In the genomic region with DNA sequence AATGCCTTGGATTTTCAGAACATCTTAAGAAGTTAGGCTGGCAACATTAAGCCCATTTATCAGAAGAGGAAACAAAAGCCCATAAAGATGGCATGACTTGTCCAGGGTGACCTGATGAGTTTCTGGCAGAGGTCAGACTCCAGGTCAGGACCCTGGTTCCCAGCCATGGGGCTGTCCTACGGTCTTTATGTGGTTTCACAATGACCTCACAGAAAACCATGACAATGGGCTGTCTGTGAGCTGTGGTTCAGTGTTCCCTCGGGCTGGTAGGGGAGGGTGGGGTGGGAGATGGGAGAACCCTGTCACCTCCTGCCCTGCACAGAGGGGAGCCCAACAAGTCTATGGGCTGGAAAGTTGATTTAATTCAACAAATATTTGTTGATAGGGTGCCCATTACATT, we compare ENCODE assay signal across 29 cellular contexts.
DNase-seq lines count a peak whose midpoint lies in the region; ATAC-seq, FAIRE-seq and TF ChIP-seq lines count a peak whose summit lies in the region.
"Had no signal": no experiment of that assay in that cellular context is flagged by ENCODE, and none has a peak within 500 bp of the region (broad histone marks: within the 10 kb centered on the region; RNA-seq: fewer than 3 reads in every experiment).

No MANE protein-coding gene starts in this region.

- FAIRE-seq in small intestine (lab: Jason Lieb, UNC), result no peak
- FAIRE-seq: GM19239, TTC549 had no signal

- TF ChIP-seq CTCF in neural crest cell (conservative IDR thresholded peaks at IDR 0.05), result no peak
- no peak for TF ChIP-seq CTCF in Caco-2 (IDR thresholded peaks at IDR 0.05; ENCODE audit: insufficient read depth in 1 of 2, low read depth in 1 of 2, low read length in 1 of 2, severe bottlenecking in 1 of 2, unreplicated experiment in 1 of 2)

- intact Hi-C loops in head of caudate nucleus (cut with DNase I) (loop anchor here (10.0 kb wide), 1 partner anchor 100 kb away; a partner anchor contains a TSS), Caco-2 (cut with micrococcal nuclease; ENCODE audit: unreplicated experiment) (loop anchor here (1.0 kb wide), 1 partner anchor 103 kb away; no protein-coding TSS in a partner anchor)

- POLR2A ChIA-PET in Caco-2 (lab: Charles Lee), result no interaction called here

- no peaks in the 10 kb centered on the region for H3K9me3 Mint-ChIP-seq in activated naive CD8-positive, alpha-beta T cell treated with anti-CD3 and anti-CD28 coated beads, Interleukin-2, amount 50 U/mL, for 24 hours
- H3K9me3 Mint-ChIP-seq in activated naive CD8-positive, alpha-beta T cell treated with anti-CD3 and anti-CD28 coated beads for 36 hours, result no peaks in the 10 kb centered on the region
- no peaks in the 10 kb centered on the region for H3K9me3 Mint-ChIP-seq in neural crest cell
- no peaks in the 10 kb centered on the region for H3K9me3 Mint-ChIP-seq in Caco-2 (ENCODE audit: unreplicated experiment)
- H3K9me3 Mint-ChIP-seq: immature natural killer cell had no signal

- no peaks in the 10 kb centered on the region for H3K27me3 Mint-ChIP-seq in activated naive CD8-positive, alpha-beta T cell treated with anti-CD3 and anti-CD28 coated beads, Interleukin-2, amount 50 U/mL, for 24 hours
- no peaks in the 10 kb centered on the region for H3K27me3 Mint-ChIP-seq in activated naive CD8-positive, alpha-beta T cell treated with anti-CD3 and anti-CD28 coated beads for 36 hours
- H3K27me3 Mint-ChIP-seq in neural crest cell (ENCODE audit: low read depth) (no peaks in the 10 kb centered on the region), Caco-2 (ENCODE audit: insufficient read depth, unreplicated experiment) (peaks cover 7% of the 10 kb centered on the region)
- H3K27me3 Mint-ChIP-seq: activated CD8-positive, alpha-beta memory T cell treated with anti-CD3 and anti-CD28 coated beads, Interleukin-2, amount 10 ng/mL, durations not matched to agents 7 days and 5 days; T-helper 17 cell had no signal

- DNase-seq in activated naive CD8-positive, alpha-beta T cell treated with anti-CD3 and anti-CD28 coated beads, Interleukin-2, amount 50 U/mL, for 24 hours, result no peak
- DNase-seq in activated naive CD8-positive, alpha-beta T cell treated with anti-CD3 and anti-CD28 coated beads for 36 hours, result no peak
- DNase-seq in head of caudate nucleus, result peak in 41 of 42 donors; percentile 17 to 87 (median 65)
- peak; percentile 32 for DNase-seq in neural crest cell (ENCODE audit: low read depth, low spot score)
- DNase-seq in activated T-cell treated with anti-CD3 and anti-CD28 coated beads for 4 hours, result no peak
- DNase-seq in Caco-2, result no peak
- DNase-seq in RPMI8226, result no peak
- DNase-seq in small intestine, result no peak
- DNase-seq: activated CD8-positive, alpha-beta memory T cell treated with anti-CD3 and anti-CD28 coated beads, Interleukin-2, amount 10 ng/mL, durations not matched to agents 7 days and 5 days; activated gamma-delta T cell treated with Interleukin-2 at 50 U/mL for 16 hours; cerebellar nuclear complex; DMS79 treated with DMSO at 0.1 percent for 48 hours; GF-D8; mammary epithelial cell; NCI-H187; NCI-H2171; stimulated activated CD4-positive, alpha-beta T cell treated with anti-CD3 and anti-CD28 coated beads, Interleukin-12 subunit alpha, Interleukin-12 subunit beta, amount 100 ng/mL, for 4 hours; stimulated activated CD4-positive, alpha-beta T cell treated with anti-CD3 and anti-CD28 coated beads, Interleukin-2, amount 100 ng/mL, for 48 hours; stomach; T-helper 17 cell had no signal

- CTCF ChIA-PET in Caco-2 (lab: Charles Lee), result interaction anchor here (2.3 kb wide), 1 partner anchor 103 kb away, joined by 15 read pairs; no protein-coding TSS in a partner anchor

- H3K4me1 ChIP-seq in Caco-2, result no peaks in the 10 kb centered on the region
- no peaks in the 10 kb centered on the region for H3K4me1 ChIP-seq in small intestine (ENCODE audit: control insufficient read depth in 2 of 2, insufficient read depth in 1 of 2, low read depth in 1 of 2, low read length in 1 of 2)
- H3K4me1 ChIP-seq: gastroesophageal sphincter, prostate gland, stomach had no signal

- no peaks in the 10 kb centered on the region for H3K4me1 Mint-ChIP-seq in activated naive CD8-positive, alpha-beta T cell treated with anti-CD3 and anti-CD28 coated beads, Interleukin-2, amount 50 U/mL, for 24 hours
- H3K4me1 Mint-ChIP-seq in activated naive CD8-positive, alpha-beta T cell treated with anti-CD3 and anti-CD28 coated beads for 36 hours, result no peaks in the 10 kb centered on the region
- H3K4me1 Mint-ChIP-seq in neural crest cell, result peaks cover 18% of the 10 kb centered on the region
- no peaks in the 10 kb centered on the region for H3K4me1 Mint-ChIP-seq in Caco-2 (ENCODE audit: low read depth, unreplicated experiment)
- H3K4me1 Mint-ChIP-seq: activated CD8-positive, alpha-beta memory T cell treated with anti-CD3 and anti-CD28 coated beads, Interleukin-2, amount 10 ng/mL, durations not matched to agents 7 days and 5 days; brain; immature natural killer cell had no signal

- H3K27me3 ChIP-seq in Caco-2 (replicated peaks; ENCODE audit: control insufficient read depth, insufficient read depth, low read length) (no peaks in the 10 kb centered on the region), small intestine (ENCODE audit: control insufficient read depth in 2 of 2, insufficient read depth in 2 of 2, low read length in 2 of 2) (no peaks in the 10 kb centered on the region)
- H3K27me3 ChIP-seq: gastroesophageal sphincter, stomach had no signal

- 35 to 60% (median 42%) methylated on average over 2 of the region's 2 CpGs for WGBS in small intestine, 3 donors

- no TSS peak for BruUV-seq in Caco-2 (replicated peaks; lab: Mats Ljungman, UMichigan)

- peak; percentile 26 for ATAC-seq in activated naive CD8-positive, alpha-beta T cell treated with anti-CD3 and anti-CD28 coated beads, Interleukin-2, amount 50 U/mL, for 24 hours
- ATAC-seq: gastroesophageal sphincter, sciatic nerve, T-helper 17 cell had no signal

- H3K4me3 Mint-ChIP-seq in activated naive CD8-positive, alpha-beta T cell treated with anti-CD3 and anti-CD28 coated beads, Interleukin-2, amount 50 U/mL, for 24 hours, result no peak overlapping the region
- H3K4me3 Mint-ChIP-seq in activated naive CD8-positive, alpha-beta T cell treated with anti-CD3 and anti-CD28 coated beads for 36 hours, result no peak overlapping the region
- H3K4me3 Mint-ChIP-seq in neural crest cell (no peak overlapping the region), Caco-2 (ENCODE audit: unreplicated experiment) (no peak overlapping the region)
- H3K4me3 Mint-ChIP-seq: activated CD8-positive, alpha-beta memory T cell treated with anti-CD3 and anti-CD28 coated beads, Interleukin-2, amount 10 ng/mL, durations not matched to agents 7 days and 5 days; brain; immature natural killer cell; T-helper 17 cell had no signal

- no peaks in the 10 kb centered on the region for H3K36me3 Mint-ChIP-seq in activated naive CD8-positive, alpha-beta T cell treated with anti-CD3 and anti-CD28 coated beads, Interleukin-2, amount 50 U/mL, for 24 hours (ENCODE audit: low read depth)
- no peaks in the 10 kb centered on the region for H3K36me3 Mint-ChIP-seq in activated naive CD8-positive, alpha-beta T cell treated with anti-CD3 and anti-CD28 coated beads for 36 hours
- no peaks in the 10 kb centered on the region for H3K36me3 Mint-ChIP-seq in neural crest cell (ENCODE audit: low read depth)
- no peaks in the 10 kb centered on the region for H3K36me3 Mint-ChIP-seq in Caco-2 (ENCODE audit: insufficient read depth, unreplicated experiment)
- H3K36me3 Mint-ChIP-seq: activated CD8-positive, alpha-beta memory T cell treated with anti-CD3 and anti-CD28 coated beads, Interleukin-2, amount 10 ng/mL, durations not matched to agents 7 days and 5 days; brain; immature natural killer cell had no signal

- no peak overlapping the region for H3K4me3 ChIP-seq in Caco-2 (ENCODE audit: low read depth, low read length)
- H3K4me3 ChIP-seq in small intestine (ENCODE audit: low read depth in 1 of 2, low read length in 2 of 2), result no peak overlapping the region
- H3K4me3 ChIP-seq: gastroesophageal sphincter, prostate gland, stomach had no signal

- no peak overlapping the region for H3K27ac ChIP-seq in small intestine (ENCODE audit: low read depth in 1 of 2, low read length in 1 of 2)
- H3K27ac ChIP-seq: 22Rv1, C4-2B, gastroesophageal sphincter, prostate gland, stomach had no signal

- H3K9me3 ChIP-seq in Caco-2, result no peaks in the 10 kb centered on the region
- no peaks in the 10 kb centered on the region for H3K9me3 ChIP-seq in small intestine (ENCODE audit: control insufficient read depth, low read depth)
- H3K9me3 ChIP-seq: prostate gland had no signal

- no peak overlapping the region for H3K27ac Mint-ChIP-seq in activated naive CD8-positive, alpha-beta T cell treated with anti-CD3 and anti-CD28 coated beads, Interleukin-2, amount 50 U/mL, for 24 hours
- H3K27ac Mint-ChIP-seq in activated naive CD8-positive, alpha-beta T cell treated with anti-CD3 and anti-CD28 coated beads for 36 hours, result no peak overlapping the region
- H3K27ac Mint-ChIP-seq in neural crest cell (ENCODE audit: unreplicated experiment) (no peak overlapping the region), Caco-2 (ENCODE audit: unreplicated experiment) (no peak overlapping the region)
- H3K27ac Mint-ChIP-seq: activated CD8-positive, alpha-beta memory T cell treated with anti-CD3 and anti-CD28 coated beads, Interleukin-2, amount 10 ng/mL, durations not matched to agents 7 days and 5 days; brain; immature natural killer cell; T-helper 17 cell had no signal

- H3K36me3 ChIP-seq in Caco-2 (ENCODE audit: control insufficient read depth, insufficient read depth, low read length), result no peaks in the 10 kb centered on the region
- no peaks in the 10 kb centered on the region for H3K36me3 ChIP-seq in small intestine (ENCODE audit: control insufficient read depth in 2 of 2, insufficient read depth in 2 of 2, low read length in 2 of 2)
- H3K36me3 ChIP-seq: gastroesophageal sphincter, prostate gland, stomach had no signal

Comparison
In these comparisons a context has a peak if more than half of its experiments do, and no peak if none do; other contexts are left out.
1. DNase-seq: peak in head of caudate nucleus (41 of 42) and neural crest cell (single experiment); none in activated naive CD8-positive, alpha-beta T cell treated with anti-CD3 and anti-CD28 coated beads, Interleukin-2, amount 50 U/mL, for 24 hours (single experiment), activated naive CD8-positive, alpha-beta T cell treated with anti-CD3 and anti-CD28 coated beads for 36 hours (single experiment), activated T-cell treated with anti-CD3 and anti-CD28 coated beads for 4 hours (single experiment), Caco-2 (0 of 2), RPMI8226 (single experiment) and small intestine (single experiment).